In the genomic region with DNA sequence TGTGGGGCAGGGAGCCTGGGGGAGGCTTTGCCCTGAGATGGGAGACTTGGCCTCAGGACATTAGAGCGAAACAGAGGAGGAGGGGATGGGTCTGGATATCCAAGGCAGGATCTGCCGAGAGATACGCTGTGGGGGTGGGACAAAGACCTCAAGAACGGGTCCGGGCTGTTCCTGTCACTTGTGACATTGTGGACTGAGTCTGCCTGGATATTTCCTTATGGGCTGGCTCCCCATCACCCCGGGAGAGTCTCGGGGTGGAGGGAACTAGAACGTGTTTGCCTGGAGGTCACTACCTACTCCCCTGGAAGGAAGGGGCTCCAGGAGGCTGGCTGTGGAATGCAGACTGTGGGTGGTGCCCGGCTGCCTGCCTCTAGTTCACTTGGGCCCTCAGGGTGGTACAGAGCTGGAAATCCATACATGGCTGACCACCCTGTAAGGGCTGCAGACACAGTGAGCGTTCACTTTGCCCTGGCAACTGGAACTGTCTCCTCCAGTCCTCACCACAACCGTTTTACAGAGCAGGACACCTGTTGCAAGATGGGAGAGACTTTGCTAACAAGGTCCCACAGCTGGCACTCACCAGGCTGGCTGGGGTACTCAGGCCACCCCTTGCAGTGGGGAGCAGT, we compare ENCODE assay signal across 15 cellular contexts. TPM values are rescaled to one million over a fixed set of nuclear protein-coding genes. Genes with fewer than 3 reads are reported as not detected.
DNase-seq lines count a peak whose midpoint lies in the region; ATAC-seq and TF ChIP-seq lines count a peak whose summit lies in the region.
"Had no signal": no experiment of that assay in that cellular context is flagged by ENCODE, and none has a peak within 500 bp of the region (broad histone marks: within the 10 kb centered on the region; RNA-seq: fewer than 3 reads in every experiment).

No MANE protein-coding gene starts in this region.

- ATAC-seq in GM23338 (no peak), lower lobe of right lung (no peak), HG02885 (IDR thresholded peaks at IDR 0.05; ENCODE audit: poor library complexity, unreplicated experiment) (no peak), HG03460 (IDR thresholded peaks at IDR 0.05; ENCODE audit: unreplicated experiment) (no peak), GM19452 (IDR thresholded peaks at IDR 0.05; ENCODE audit: unreplicated experiment) (no peak)
- ATAC-seq: activated naive CD4-positive, alpha-beta T cell treated with anti-CD3 and anti-CD28 coated beads, Interleukin-2, amount 50 U/mL, for 72 hours; CD8-positive, alpha-beta T cell had no signal

- no peak overlapping the region; the same call in 2 of the 3 replicates for H3K4me3 Mint-ChIP-seq in GM23338
- H3K4me3 Mint-ChIP-seq: CD8-positive, alpha-beta T cell had no signal

- peaks cover 90% of the 10 kb centered on the region for H3K79me2 ChIP-seq in GM23338 (replicated peaks; ENCODE audit: insufficient read depth)

- no peak overlapping the region for H3K4me3 ChIP-seq in GM23338
- no peak overlapping the region for H3K4me3 ChIP-seq in lower lobe of right lung
- H3K4me3 ChIP-seq in stomach, result no peak overlapping the region

- no peak for TF ChIP-seq EP300 in stomach (IDR thresholded peaks at IDR 0.05)

- peaks cover 18% of the 10 kb centered on the region for H3K4me1 Mint-ChIP-seq in GM23338

- peaks cover 45% of the 10 kb centered on the region for H4K20me1 ChIP-seq in GM23338 (replicated peaks; ENCODE audit: insufficient read depth)

- TF ChIP-seq POLR2A in stomach (IDR thresholded peaks at IDR 0.05), result no peak

- peak overlapping the region; percentile 74; the same call in 1 of the 2 replicates for H3K27ac Mint-ChIP-seq in GM23338
- H3K27ac Mint-ChIP-seq: CD8-positive, alpha-beta T cell had no signal

- H3K9me3 Mint-ChIP-seq in GM23338, result peaks cover 7% of the 10 kb centered on the region; the same call in 2 of the 3 replicates
- H3K9me3 Mint-ChIP-seq: activated naive CD4-positive, alpha-beta T cell treated with anti-CD3 and anti-CD28 coated beads, Interleukin-2, amount 50 U/mL, for 72 hours had no signal

- H3K4me1 ChIP-seq in GM23338 (ENCODE audit: insufficient read depth) (no peaks in the 10 kb centered on the region; the same call in 1 of the 2 replicates), lower lobe of right lung (peaks cover 80% of the 10 kb centered on the region), stomach (peaks cover 71 to 92% (median 79%) of the 10 kb centered on the region in 4 donors)

- peaks cover 18% of the 10 kb centered on the region for H3K27me3 Mint-ChIP-seq in GM23338 (ENCODE audit: insufficient read depth, low read depth, poor library complexity)

- H3K27ac ChIP-seq in GM23338 (ENCODE audit: low read depth) (no peak overlapping the region), angular gyrus (ENCODE audit: low read depth, low read length) (peak overlapping the region; percentile 41), lower lobe of right lung (peak overlapping the region; percentile 60), stomach (peak overlapping the region; percentile 81 to 94 (median 91))

- H3K27me3 ChIP-seq in GM23338 (ENCODE audit: insufficient read depth), result no peaks in the 10 kb centered on the region
- no peaks in the 10 kb centered on the region for H3K27me3 ChIP-seq in lower lobe of right lung (ENCODE audit: low read depth)
- H3K27me3 ChIP-seq in stomach, result no peaks in the 10 kb centered on the region

- TF ChIP-seq CTCF in GM23338 (conservative IDR thresholded peaks at IDR 0.05; ENCODE audit: low read depth in 2 of 2), result no peak
- TF ChIP-seq CTCF in lower lobe of right lung (IDR thresholded peaks at IDR 0.05), result no peak
- no peak for TF ChIP-seq CTCF in stomach (IDR thresholded peaks at IDR 0.05)

- H3K9me3 ChIP-seq in lower lobe of right lung (no peaks in the 10 kb centered on the region), stomach (no peaks in the 10 kb centered on the region)

- no peak overlapping the region for H3K4me2 ChIP-seq in GM23338

- intact Hi-C loops in lower lobe of right lung (cut with DNase I) (no loop called here), stomach (cut with DNase I; ENCODE audit: low total_unique reads) (no loop called here)

- no peak overlapping the region for H2AFZ ChIP-seq in GM23338

- H3F3A ChIP-seq in GM23338 (replicated peaks; ENCODE audit: low read depth), result no peaks in the 10 kb centered on the region

- H3K9me2 ChIP-seq in GM23338 (ENCODE audit: insufficient read depth), result no peaks in the 10 kb centered on the region

- H3K36me3 Mint-ChIP-seq in GM23338 (ENCODE audit: low read depth), result peaks cover 11% of the 10 kb centered on the region; the same call in 2 of the 3 replicates

- H3K36me3 ChIP-seq in GM23338 (ENCODE audit: insufficient read depth) (no peaks in the 10 kb centered on the region; the same call in 1 of the 2 replicates), lower lobe of right lung (no peaks in the 10 kb centered on the region), stomach (no peaks in the 10 kb centered on the region)

- 31 to 56% (median 40%) methylated on average over 8 to 11 of the region's 11 CpGs for WGBS in stomach, 5 donors

- DNase-seq in GM23338 (ENCODE audit: low spot score) (no peak), lower lobe of right lung (no peak), stomach (peak; percentile 41), NCI-H2227 (lab: John Stamatoyannopoulos, UW; ENCODE audit: unreplicated experiment) (no peak)
- DNase-seq: activated CD4-positive, CD25-positive, alpha-beta regulatory T cell treated with anti-CD3 and anti-CD28 coated beads, Interleukin-2, amount 50 U/mL, for 72 hours; activated CD8-positive, alpha-beta memory T cell treated with anti-CD3 and anti-CD28 coated beads, Interleukin-2, amount 50 U/mL, for 48 hours; NCI-H1048; NCI-H226; SW 1271 had no signal

TF ChIP-seq in GM23338, 12 proteins besides CTCF, POLR2A, EP300 and RAD21 (continues in another document):
- TF ChIP-seq EZH2phosphoT487 (IDR thresholded peaks at IDR 0.05; ENCODE audit: unreplicated experiment) (no peak), JUNB (IDR thresholded peaks at IDR 0.05; ENCODE audit: unreplicated experiment) (no peak), POLR2AphosphoS5 (IDR thresholded peaks at IDR 0.05; ENCODE audit: low read depth) (no peak), STAT1 (IDR thresholded peaks at IDR 0.05; ENCODE audit: unreplicated experiment) (no peak)
- TF ChIP-seq, protein P1, sequence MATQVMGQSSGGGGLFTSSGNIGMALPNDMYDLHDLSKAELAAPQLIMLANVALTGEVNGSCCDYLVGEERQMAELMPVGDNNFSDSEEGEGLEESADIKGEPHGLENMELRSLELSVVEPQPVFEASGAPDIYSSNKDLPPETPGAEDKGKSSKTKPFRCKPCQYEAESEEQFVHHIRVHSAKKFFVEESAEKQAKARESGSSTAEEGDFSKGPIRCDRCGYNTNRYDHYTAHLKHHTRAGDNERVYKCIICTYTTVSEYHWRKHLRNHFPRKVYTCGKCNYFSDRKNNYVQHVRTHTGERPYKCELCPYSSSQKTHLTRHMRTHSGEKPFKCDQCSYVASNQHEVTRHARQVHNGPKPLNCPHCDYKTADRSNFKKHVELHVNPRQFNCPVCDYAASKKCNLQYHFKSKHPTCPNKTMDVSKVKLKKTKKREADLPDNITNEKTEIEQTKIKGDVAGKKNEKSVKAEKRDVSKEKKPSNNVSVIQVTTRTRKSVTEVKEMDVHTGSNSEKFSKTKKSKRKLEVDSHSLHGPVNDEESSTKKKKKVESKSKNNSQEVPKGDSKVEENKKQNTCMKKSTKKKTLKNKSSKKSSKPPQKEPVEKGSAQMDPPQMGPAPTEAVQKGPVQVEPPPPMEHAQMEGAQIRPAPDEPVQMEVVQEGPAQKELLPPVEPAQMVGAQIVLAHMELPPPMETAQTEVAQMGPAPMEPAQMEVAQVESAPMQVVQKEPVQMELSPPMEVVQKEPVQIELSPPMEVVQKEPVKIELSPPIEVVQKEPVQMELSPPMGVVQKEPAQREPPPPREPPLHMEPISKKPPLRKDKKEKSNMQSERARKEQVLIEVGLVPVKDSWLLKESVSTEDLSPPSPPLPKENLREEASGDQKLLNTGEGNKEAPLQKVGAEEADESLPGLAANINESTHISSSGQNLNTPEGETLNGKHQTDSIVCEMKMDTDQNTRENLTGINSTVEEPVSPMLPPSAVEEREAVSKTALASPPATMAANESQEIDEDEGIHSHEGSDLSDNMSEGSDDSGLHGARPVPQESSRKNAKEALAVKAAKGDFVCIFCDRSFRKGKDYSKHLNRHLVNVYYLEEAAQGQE (IDR thresholded peaks at IDR 0.05; ENCODE audit: unreplicated experiment), result no peak

RNA-seq across cellular contexts. Expression of a gene that starts 26.5 kb away (rescaled TPM):
- total RNA-seq in GM23338 (2014; rRNA removed; shearing (Covaris generic)), result 107 and 138 TPM in 2 replicates
- 40.0 and 40.7 TPM in 2 replicates for polyA plus RNA-seq in GM23338 (2016; fragmentation: Nextera tagmentation; extraction: Ambion mirVana)
- total RNA-seq in lower lobe of right lung, result 282 TPM
- 100 to 1,000 TPM; 270 to 541 (median 289) TPM for total RNA-seq in stomach
- 100 to 1,000 TPM in 1 of 3 donors, 10 to 100 TPM in 2; 77.8 to 130 (median 83.6) TPM for polyA plus RNA-seq in stomach

RNA-seq across cellular contexts. Expression of a gene that starts 43.1 kb away (rescaled TPM):
- total RNA-seq in GM23338 (2014; rRNA removed; shearing (Covaris generic)), result 54.5 and 61.2 TPM in 2 replicates
- polyA plus RNA-seq in GM23338 (2016; fragmentation: Nextera tagmentation; extraction: Ambion mirVana), result 77.4 and 83.5 TPM in 2 replicates
- total RNA-seq in lower lobe of right lung, result 29.7 TPM
- 100 to 1,000 TPM in 2 of 5 donors, 10 to 100 TPM in 3; 21.7 to 104 (median 66.5) TPM for total RNA-seq in stomach
- 100 to 1,000 TPM; 113 to 153 (median 115) TPM for polyA plus RNA-seq in stomach
